Comparison of ENCODE assay signal across 8 cellular contexts in the genomic region with DNA sequence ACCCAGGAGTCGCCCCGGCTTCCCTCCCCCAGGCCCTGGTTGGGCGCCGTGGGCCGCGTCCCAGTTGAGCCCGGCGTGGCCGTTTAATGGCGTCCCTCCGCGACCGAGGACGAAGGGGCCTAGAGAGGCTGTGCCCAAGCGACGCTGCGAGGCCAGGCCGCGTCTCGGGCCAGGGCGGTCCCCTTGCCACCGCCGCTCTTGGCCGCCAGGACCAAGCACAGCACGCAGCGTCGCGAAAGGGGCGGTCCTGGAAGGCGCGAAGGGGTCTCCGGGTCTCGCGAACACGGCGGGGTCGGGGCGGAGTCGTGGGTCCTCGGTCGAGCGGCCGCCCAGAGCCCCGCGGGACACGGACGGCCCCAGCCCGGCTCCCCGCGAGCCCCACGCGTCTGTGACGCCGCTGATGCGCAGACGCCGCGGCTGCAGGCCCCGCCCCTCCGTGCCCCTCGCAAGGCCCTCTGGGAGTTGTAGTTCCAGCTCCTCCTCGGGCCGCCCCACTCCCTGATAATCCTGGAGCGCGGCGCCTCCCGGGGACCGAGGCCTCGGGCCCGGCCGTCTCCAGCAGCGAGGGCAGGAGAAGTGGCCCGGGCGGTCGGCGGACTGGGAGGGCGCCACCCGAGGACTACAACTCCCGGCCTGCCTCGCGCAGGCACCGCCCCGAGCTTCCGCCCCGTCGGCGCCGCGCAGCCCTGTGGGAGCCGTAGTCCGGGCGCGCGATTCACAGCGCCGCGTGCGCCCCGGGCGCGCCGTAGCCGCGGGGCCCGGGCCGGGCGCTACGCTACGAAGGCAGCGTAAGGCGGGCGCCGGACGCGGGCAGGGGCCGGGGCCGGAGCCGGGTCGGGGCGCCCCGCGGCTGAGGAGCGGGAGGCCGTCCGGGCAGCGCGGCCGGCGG. TPM values are rescaled to one million over a fixed set of nuclear protein-coding genes. Genes with fewer than 3 reads are reported as not detected.
A peak's percentile ranks its signal among the peaks of the same experiment; 100 is the strongest.
DNase-seq lines count a peak whose midpoint lies in the region; ATAC-seq and TF ChIP-seq lines count a peak whose summit lies in the region.

TSS of gene CAPN15 (plus strand) at position 698 of the 889 bp plus-strand sequence. CDS start 19,127 bp downstream, outside the sequence.

- intact Hi-C loops in left ventricle myocardium superior (cut with micrococcal nuclease) (no loop called here), uterus (cut with DNase I; ENCODE audit: low total_unique reads) (no loop called here)

- H3K9me3 ChIP-seq in T-helper 17 cell (ENCODE audit: control insufficient read depth, low read length, poor library complexity, severe bottlenecking) (no peaks in the 10 kb centered on the region), uterus (no peaks in the 10 kb centered on the region)

- peak within 1 kb of the TSS; percentile 93 for H3K27ac Mint-ChIP-seq in T-helper 17 cell

- peak within 1 kb of the TSS; percentile 94 for H3K4me3 Mint-ChIP-seq in T-helper 17 cell

- TF ChIP-seq POLR2A in uterus (IDR thresholded peaks at IDR 0.05) = peak; percentile 62 to 88

- in situ Hi-C loops in GM13976 (cut with MboI; ENCODE audit: low sequenced_read_pairs, unreplicated experiment) = no loop called here

- DNase-seq in GM13976 (ENCODE audit: low spot score) (peak; percentile 93), NCI-H146 treated with DMSO at 0.1 percent for 48 hours (lab: John Stamatoyannopoulos, UW; ENCODE audit: unreplicated experiment) (peak; percentile 92), T-helper 17 cell (peak; percentile 81 to 83 (median 82)), amygdala (lab: John Stamatoyannopoulos, UW) (peak in 54 of 56 donors; percentile 51 to 95 (median 82)), left ventricle myocardium superior (peak; percentile 93), putamen (ENCODE audit: low spot score) (peak; percentile 85), uterus (peak; percentile 86 to 88)

- peaks cover 23% of the 10 kb centered on the region for H3K4me1 Mint-ChIP-seq in T-helper 17 cell

- no peaks in the 10 kb centered on the region for H3K36me3 Mint-ChIP-seq in T-helper 17 cell (ENCODE audit: low read depth)

- peaks cover 3 to 26% of the 10 kb centered on the region in 2 donors for H3K4me1 ChIP-seq in uterus

- peak within 1 kb of the TSS; percentile 98 to 99 for H3K27ac ChIP-seq in uterus

- peak within 1 kb of the TSS; percentile 72 to 80 for H3K4me3 ChIP-seq in uterus

- no peaks in the 10 kb centered on the region for H3K27me3 ChIP-seq in uterus

- ATAC-seq in HG02852 (IDR thresholded peaks at IDR 0.05; ENCODE audit: unreplicated experiment) (peak; percentile 68), T-helper 17 cell (peak; percentile 89), left ventricle myocardium superior (peak; percentile 91)

- no peaks in the 10 kb centered on the region for H3K36me3 ChIP-seq in uterus

- no peaks in the 10 kb centered on the region for H3K27me3 Mint-ChIP-seq in T-helper 17 cell

- no peak for TF ChIP-seq CTCF in GM13976 (IDR thresholded peaks at IDR 0.05; ENCODE audit: borderline replicate concordance, control extremely low read depth, extremely low read depth, insufficient read depth, missing control alignments)
- TF ChIP-seq CTCF in uterus (IDR thresholded peaks at IDR 0.05) = peak in 2 of 4 experiments; percentile 28 to 56

RNA-seq across cellular contexts. Expression of gene CAPN15, which starts in this region (rescaled TPM):
- total RNA-seq in T-helper 17 cell (10 to 100 TPM; 63.9 to 71.0 TPM), left ventricle myocardium superior (17.8 TPM), uterus (10 to 100 TPM in 3 of 4 donors, 1 to 10 TPM in 1; 7.9 to 37.3 (median 19.3) TPM)

Comparison
In these comparisons a context has a peak if more than half of its experiments do, and no peak if none do; other contexts are left out.
1. Peak in every context shown above with its lines: DNase-seq, ATAC-seq, H3K4me3 ChIP-seq and H3K27ac ChIP-seq.